In genomic region chr10:33460461-33461294, GRCh38 we compare ENCODE assay signal across 10 cellular contexts.
A peak's percentile ranks its signal among the peaks of the same experiment; 100 is the strongest.
DNase-seq lines count a peak whose midpoint lies in the region; ATAC-seq and TF ChIP-seq lines count a peak whose summit lies in the region.
"Had no signal": no experiment of that assay in that cellular context is flagged by ENCODE, and none has a peak within 500 bp of the region (broad histone marks: within the 10 kb centered on the region; RNA-seq: fewer than 3 reads in every experiment).

No MANE protein-coding gene starts in this region.

- no peaks in the 10 kb centered on the region for H3K27me3 Mint-ChIP-seq in effector memory CD8-positive, alpha-beta T cell

- no peak overlapping the region for H3K27ac Mint-ChIP-seq in effector memory CD8-positive, alpha-beta T cell
- H3K27ac Mint-ChIP-seq: CD4-positive, alpha-beta memory T cell had no signal

- H3K9me3 Mint-ChIP-seq in effector memory CD8-positive, alpha-beta T cell = no peaks in the 10 kb centered on the region
- H3K9me3 Mint-ChIP-seq: CD4-positive, alpha-beta memory T cell had no signal

- H3K4me1 ChIP-seq in body of pancreas = peaks cover 24% of the 10 kb centered on the region
- peaks cover 7% of the 10 kb centered on the region for H3K4me1 ChIP-seq in hepatocyte (ENCODE audit: insufficient read depth)
- peaks cover 25% of the 10 kb centered on the region for H3K4me1 ChIP-seq in skeletal muscle satellite cell (ENCODE audit: control insufficient read depth, insufficient read depth, low read length)

- H3K4me3 ChIP-seq in body of pancreas (no peak overlapping the region), hepatocyte (no peak overlapping the region), skeletal muscle satellite cell (ENCODE audit: low read length) (no peak overlapping the region)

- H3K36me3 ChIP-seq in body of pancreas (replicated peaks in 1 of 2; ENCODE audit: insufficient read depth in 1 of 2, low read depth in 2 of 2) = no peaks in the 10 kb centered on the region
- no peaks in the 10 kb centered on the region for H3K36me3 ChIP-seq in hepatocyte (replicated peaks; ENCODE audit: insufficient read depth, low read depth)
- H3K36me3 ChIP-seq in skeletal muscle satellite cell (ENCODE audit: insufficient read depth, low read length) = no peaks in the 10 kb centered on the region
- H3K36me3 ChIP-seq: neutrophil had no signal

- H3K4me3 Mint-ChIP-seq in effector memory CD8-positive, alpha-beta T cell = no peak overlapping the region
- H3K4me3 Mint-ChIP-seq: CD4-positive, alpha-beta memory T cell had no signal

- intact Hi-C loops in body of pancreas (cut with DNase I) = no loop called here

- no peaks in the 10 kb centered on the region for H3K4me1 Mint-ChIP-seq in effector memory CD8-positive, alpha-beta T cell (ENCODE audit: low read depth in 2 of 2)
- H3K4me1 Mint-ChIP-seq: CD4-positive, alpha-beta memory T cell had no signal

- no peaks in the 10 kb centered on the region for H3K9me2 ChIP-seq in hepatocyte (replicated peaks; ENCODE audit: insufficient read depth)

- WGBS in body of pancreas, 2 donors = 39 to 40% methylated on average over 6 of the region's 6 CpGs
- 60% methylated on average over 6 of the region's 6 CpGs for WGBS in hepatocyte (ENCODE audit: low lambda C conversion rate, missing lambda C conversion rate)

- H3K27me3 ChIP-seq in body of pancreas (no peaks in the 10 kb centered on the region), hepatocyte (no peaks in the 10 kb centered on the region), skeletal muscle satellite cell (ENCODE audit: control insufficient read depth, insufficient read depth, low read length) (no peaks in the 10 kb centered on the region)
- H3K27me3 ChIP-seq: neutrophil had no signal

- DNase-seq in GM04503 (ENCODE audit: low read depth) (peak; percentile 62), body of pancreas (peak; percentile 81 to 93 (median 86)), hepatocyte (ENCODE audit: low spot score) (peak; percentile 33), germinal center (ENCODE audit: low spot score) (no peak), epidermal melanocyte (ENCODE audit: insufficient read length, low spot score) (no peak), HuH-7 (ENCODE audit: low spot score) (no peak)
- no peak for DNase-seq in effector memory CD8-positive, alpha-beta T cell
- DNase-seq: CD4-positive, alpha-beta memory T cell had no signal

- no peak overlapping the region for H2AFZ ChIP-seq in hepatocyte

- no peak overlapping the region for H3K4me2 ChIP-seq in hepatocyte
- H3K4me2 ChIP-seq in skeletal muscle satellite cell (ENCODE audit: low read length) = peak overlapping the region; percentile 6

- no peak for TF ChIP-seq CTCF in body of pancreas (IDR thresholded peaks at IDR 0.05)
- TF ChIP-seq CTCF in hepatocyte (IDR thresholded peaks at IDR 0.05; ENCODE audit: poor library complexity) = no peak

- H4K20me1 ChIP-seq in hepatocyte (ENCODE audit: insufficient read depth, poor library complexity, severe bottlenecking) = no peaks in the 10 kb centered on the region

- no peak for TF ChIP-seq POLR2A in body of pancreas (IDR thresholded peaks at IDR 0.05)

- no peak overlapping the region for H3K9ac ChIP-seq in skeletal muscle satellite cell (ENCODE audit: low read depth, low read length)

- peak; percentile 97 for ATAC-seq in body of pancreas
- ATAC-seq in effector memory CD8-positive, alpha-beta T cell (replicated peaks) = no peak

- H3K79me2 ChIP-seq in hepatocyte = no peaks in the 10 kb centered on the region

- H3K36me3 Mint-ChIP-seq in effector memory CD8-positive, alpha-beta T cell (ENCODE audit: insufficient read depth) = no peaks in the 10 kb centered on the region
- H3K36me3 Mint-ChIP-seq: CD4-positive, alpha-beta memory T cell had no signal

- H3K9me3 ChIP-seq in body of pancreas = no peaks in the 10 kb centered on the region
- H3K9me3 ChIP-seq in hepatocyte (ENCODE audit: low read depth) = no peaks in the 10 kb centered on the region
- no peaks in the 10 kb centered on the region for H3K9me3 ChIP-seq in skeletal muscle satellite cell (replicated peaks; ENCODE audit: low read length)
- H3K9me3 ChIP-seq: neutrophil had no signal

- H3K27ac ChIP-seq in body of pancreas = peak overlapping the region; percentile 31 to 67 (median 55)
- no peak overlapping the region for H3K27ac ChIP-seq in hepatocyte
- H3K27ac ChIP-seq: neutrophil had no signal

Comparison
In these comparisons a context has a peak if more than half of its experiments do, and no peak if none do; other contexts are left out.
1. DNase-seq: peak in GM04503 (single experiment), body of pancreas (4 of 4) and hepatocyte (single experiment); none in germinal center (single experiment), effector memory CD8-positive, alpha-beta T cell (0 of 3), epidermal melanocyte (single experiment) and HuH-7 (single experiment).